ENCODE assay signal across 1 cellular context in the genomic region with DNA sequence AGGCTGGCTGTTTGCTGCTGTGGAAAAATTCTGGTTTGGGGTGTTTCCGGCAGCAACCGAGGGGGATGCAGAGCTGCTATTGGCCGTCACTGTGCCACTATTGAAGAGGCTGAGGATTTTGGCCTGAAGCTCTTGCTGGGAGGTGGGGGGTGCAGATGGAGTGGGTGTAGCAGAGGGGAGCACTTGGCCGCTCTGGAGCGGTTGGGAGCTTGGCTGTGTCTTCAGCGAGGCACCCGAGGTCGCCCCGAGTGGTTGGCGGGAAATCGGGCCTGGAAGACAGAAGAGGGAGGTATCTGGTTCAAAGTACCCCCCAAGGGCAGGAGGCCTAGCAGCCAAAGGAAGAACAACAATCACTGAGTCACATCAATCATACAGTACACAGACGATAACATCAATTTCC.
TF ChIP-seq lines count a peak whose summit lies in the region.

No MANE protein-coding gene starts in this region.

TF ChIP-seq in GM23338, 12 proteins besides CTCF, POLR2A, EP300 and RAD21 (continued from another document):
- TF ChIP-seq ZNF462 (CRISPR knock-in tag; IDR thresholded peaks at IDR 0.05) (no peak), JUNB (IDR thresholded peaks at IDR 0.05; ENCODE audit: unreplicated experiment) (no peak), STAT1 (IDR thresholded peaks at IDR 0.05; ENCODE audit: unreplicated experiment) (no peak), POLR2AphosphoS5 (IDR thresholded peaks at IDR 0.05; ENCODE audit: low read depth) (no peak), CREB1 (CRISPR knock-in tag; IDR thresholded peaks at IDR 0.05; ENCODE audit: low read depth) (no peak), REST (IDR thresholded peaks at IDR 0.05; ENCODE audit: unreplicated experiment) (no peak)
